ENCODE assay signal across 1 cellular context in genomic region chr19:56314584-56315075, GRCh38.
TF ChIP-seq lines count a peak whose summit lies in the region.

TSS of gene ZSCAN5A (minus strand) at chr19:56314839. CDS start at chr19:56225046, 89,793 bp downstream.

TF ChIP-seq in HEK293, 187 proteins besides CTCF, POLR2A, EP300 and RAD21 (continued from another document and continues in another):
- TF ChIP-seq ZNF148 (tag by site-specific recombination; IDR thresholded peaks at IDR 0.05; ENCODE audit: borderline replicate concordance) (no peak), ZNF518A (tag by site-specific recombination; conservative IDR thresholded peaks at IDR 0.05; ENCODE audit: low read depth) (peak; percentile 99), ZNF138 (tag by site-specific recombination; IDR thresholded peaks at IDR 0.05; ENCODE audit: borderline replicate concordance) (no peak), REPIN1 (tag by site-specific recombination; IDR thresholded peaks at IDR 0.05; ENCODE audit: low read depth) (no peak), ZNF660 (tag by site-specific recombination; IDR thresholded peaks at IDR 0.05) (no peak), SP3 (tag by site-specific recombination; IDR thresholded peaks at IDR 0.05) (peak; percentile 91), SCRT2 (tag by site-specific recombination; IDR thresholded peaks at IDR 0.05) (no peak; the same call in 1 of the 2 replicates), ZNF629 (tag by site-specific recombination; IDR thresholded peaks at IDR 0.05) (peak; percentile 96), ZNF223 (tag by site-specific recombination; IDR thresholded peaks at IDR 0.05) (no peak), ZNF433 (tag by site-specific recombination; IDR thresholded peaks at IDR 0.05; ENCODE audit: low read depth) (no peak), ZNF114 (tag by site-specific recombination; IDR thresholded peaks at IDR 0.05) (no peak), ZBTB26 (tag by site-specific recombination; optimal IDR thresholded peaks at IDR 0.05) (no peak), ZNF530 (tag by site-specific recombination; IDR thresholded peaks at IDR 0.05; ENCODE audit: low read depth) (no peak), ZNF366 (tag by site-specific recombination; conservative IDR thresholded peaks at IDR 0.05) (no peak), ZNF560 (tag by site-specific recombination; IDR thresholded peaks at IDR 0.05; ENCODE audit: borderline replicate concordance) (no peak), GLI4 (tag by site-specific recombination; IDR thresholded peaks at IDR 0.05) (peak; percentile 76; the same call in 1 of the 2 replicates), ZNF157 (tag by site-specific recombination; IDR thresholded peaks at IDR 0.05) (no peak), GLIS1 (tag by site-specific recombination; IDR thresholded peaks at IDR 0.05) (no peak), ZNF132 (tag by site-specific recombination; IDR thresholded peaks at IDR 0.05; ENCODE audit: borderline replicate concordance) (no peak), ATF2 (tag by site-specific recombination; IDR thresholded peaks at IDR 0.05; ENCODE audit: low read depth) (peak; percentile 98), ZNF580 (tag by site-specific recombination; IDR thresholded peaks at IDR 0.05) (peak; percentile 88), ZNF514 (tag by site-specific recombination; IDR thresholded peaks at IDR 0.05) (no peak), ZNF548 (tag by site-specific recombination; IDR thresholded peaks at IDR 0.05) (no peak), YY1 (tag by site-specific recombination; IDR thresholded peaks at IDR 0.05) (no peak), ZNF544 (tag by site-specific recombination; IDR thresholded peaks at IDR 0.05) (no peak), ZSCAN23 (tag by site-specific recombination; IDR thresholded peaks at IDR 0.05) (no peak), ZNF768 (tag by site-specific recombination; IDR thresholded peaks at IDR 0.05) (no peak), OVOL3 (tag by site-specific recombination; IDR thresholded peaks at IDR 0.05) (no peak), ZBTB10 (tag by site-specific recombination; IDR thresholded peaks at IDR 0.05) (no peak), ZSCAN4 (tag by site-specific recombination; IDR thresholded peaks at IDR 0.05) (no peak; the same call in 1 of the 2 replicates)
- TF ChIP-seq, protein P1, sequence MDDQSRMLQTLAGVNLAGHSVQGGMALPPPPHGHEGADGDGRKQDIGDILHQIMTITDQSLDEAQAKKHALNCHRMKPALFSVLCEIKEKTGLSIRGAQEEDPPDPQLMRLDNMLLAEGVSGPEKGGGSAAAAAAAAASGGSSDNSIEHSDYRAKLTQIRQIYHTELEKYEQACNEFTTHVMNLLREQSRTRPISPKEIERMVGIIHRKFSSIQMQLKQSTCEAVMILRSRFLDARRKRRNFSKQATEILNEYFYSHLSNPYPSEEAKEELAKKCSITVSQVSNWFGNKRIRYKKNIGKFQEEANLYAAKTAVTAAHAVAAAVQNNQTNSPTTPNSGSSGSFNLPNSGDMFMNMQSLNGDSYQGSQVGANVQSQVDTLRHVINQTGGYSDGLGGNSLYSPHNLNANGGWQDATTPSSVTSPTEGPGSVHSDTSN (CRISPR knock-in tag; IDR thresholded peaks at IDR 0.05): no peak
- TF ChIP-seq, protein P2, sequence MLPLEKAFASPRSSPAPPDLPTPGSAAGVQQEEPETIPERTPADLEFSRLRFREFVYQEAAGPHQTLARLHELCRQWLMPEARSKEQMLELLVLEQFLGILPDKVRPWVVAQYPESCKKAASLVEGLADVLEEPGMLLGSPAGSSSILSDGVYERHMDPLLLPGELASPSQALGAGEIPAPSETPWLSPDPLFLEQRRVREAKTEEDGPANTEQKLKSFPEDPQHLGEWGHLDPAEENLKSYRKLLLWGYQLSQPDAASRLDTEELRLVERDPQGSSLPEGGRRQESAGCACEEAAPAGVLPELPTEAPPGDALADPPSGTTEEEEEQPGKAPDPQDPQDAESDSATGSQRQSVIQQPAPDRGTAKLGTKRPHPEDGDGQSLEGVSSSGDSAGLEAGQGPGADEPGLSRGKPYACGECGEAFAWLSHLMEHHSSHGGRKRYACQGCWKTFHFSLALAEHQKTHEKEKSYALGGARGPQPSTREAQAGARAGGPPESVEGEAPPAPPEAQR (tag by site-specific recombination; IDR thresholded peaks at IDR 0.05): no peak
- TF ChIP-seq, protein P3, sequence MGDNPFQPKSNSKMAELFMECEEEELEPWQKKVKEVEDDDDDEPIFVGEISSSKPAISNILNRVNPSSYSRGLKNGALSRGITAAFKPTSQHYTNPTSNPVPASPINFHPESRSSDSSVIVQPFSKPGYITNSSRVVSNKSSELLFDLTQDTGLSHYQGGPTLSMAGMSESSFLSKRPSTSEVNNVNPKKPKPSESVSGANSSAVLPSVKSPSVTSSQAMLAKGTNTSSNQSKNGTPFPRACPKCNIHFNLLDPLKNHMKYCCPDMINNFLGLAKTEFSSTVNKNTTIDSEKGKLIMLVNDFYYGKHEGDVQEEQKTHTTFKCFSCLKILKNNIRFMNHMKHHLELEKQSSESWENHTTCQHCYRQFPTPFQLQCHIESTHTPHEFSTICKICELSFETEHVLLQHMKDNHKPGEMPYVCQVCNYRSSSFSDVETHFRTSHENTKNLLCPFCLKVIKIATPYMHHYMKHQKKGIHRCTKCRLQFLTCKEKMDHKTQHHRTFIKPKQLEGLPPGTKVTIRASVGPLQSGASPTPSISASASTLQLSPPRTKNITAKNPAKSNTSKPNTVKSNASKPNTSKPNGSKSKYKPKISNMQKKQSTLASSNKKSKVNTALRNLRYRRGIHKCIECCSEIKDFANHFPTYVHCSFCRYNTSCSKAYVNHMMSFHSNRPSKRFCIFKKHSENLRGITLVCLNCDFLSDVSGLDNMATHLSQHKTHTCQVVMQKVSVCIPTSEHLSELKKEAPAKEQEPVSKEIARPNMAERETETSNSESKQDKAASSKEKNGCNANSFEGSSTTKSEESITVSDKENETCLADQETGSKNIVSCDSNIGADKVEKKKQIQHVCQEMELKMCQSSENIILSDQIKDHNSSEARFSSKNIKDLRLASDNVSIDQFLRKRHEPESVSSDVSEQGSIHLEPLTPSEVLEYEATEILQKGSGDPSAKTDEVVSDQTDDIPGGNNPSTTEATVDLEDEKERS (tag by site-specific recombination; IDR thresholded peaks at IDR 0.05): no peak
